8 cellular contexts compared by ENCODE assay signal in genomic region chr9:112750111-112750766, GRCh38. TPM values are rescaled to one million over a fixed set of nuclear protein-coding genes. Genes with fewer than 3 reads are reported as not detected.
DNase-seq lines count a peak whose midpoint lies in the region; ATAC-seq and TF ChIP-seq lines count a peak whose summit lies in the region.

A gene with protein sequence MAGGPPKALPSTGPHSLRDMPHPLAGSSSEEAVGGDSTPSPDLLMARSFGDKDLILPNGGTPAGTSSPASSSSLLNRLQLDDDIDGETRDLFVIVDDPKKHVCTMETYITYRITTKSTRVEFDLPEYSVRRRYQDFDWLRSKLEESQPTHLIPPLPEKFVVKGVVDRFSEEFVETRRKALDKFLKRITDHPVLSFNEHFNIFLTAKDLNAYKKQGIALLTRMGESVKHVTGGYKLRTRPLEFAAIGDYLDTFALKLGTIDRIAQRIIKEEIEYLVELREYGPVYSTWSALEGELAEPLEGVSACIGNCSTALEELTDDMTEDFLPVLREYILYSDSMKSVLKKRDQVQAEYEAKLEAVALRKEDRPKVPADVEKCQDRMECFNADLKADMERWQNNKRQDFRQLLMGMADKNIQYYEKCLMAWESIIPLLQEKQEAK (plus strand): TSS chr9:112750760. CDS start chr9:112751002, 242 bp downstream.

- H3K4me1 ChIP-seq in OCI-LY7 (ENCODE audit: insufficient read depth, low read length, poor library complexity, severe bottlenecking) (peaks cover 35% of the 10 kb centered on the region), mucosa of rectum (ENCODE audit: control insufficient read depth in 2 of 2, insufficient read depth in 2 of 2, low read length in 2 of 2) (peaks cover 25 to 33% of the 10 kb centered on the region in 2 donors)

- peak within 1 kb of the TSS; percentile 29 for H3K27ac ChIP-seq in OCI-LY7 (ENCODE audit: low read depth, low read length, poor library complexity, severe bottlenecking)
- peak within 1 kb of the TSS; percentile 77 to 89 for H3K27ac ChIP-seq in mucosa of rectum (ENCODE audit: low read depth in 2 of 2, low read length in 2 of 2)

- peak within 1 kb of the TSS; percentile 90 for H3K4me2 ChIP-seq in OCI-LY7 (ENCODE audit: low read length)

- H3K9ac ChIP-seq in mucosa of rectum (ENCODE audit: low read depth in 1 of 2, low read length in 2 of 2) = peak within 1 kb of the TSS; percentile 87 to 91

- H3K9me2 ChIP-seq in OCI-LY7 (ENCODE audit: insufficient read depth, low read length) = no peaks in the 10 kb centered on the region

- no peaks in the 10 kb centered on the region for H4K20me1 ChIP-seq in OCI-LY7 (ENCODE audit: insufficient read depth, low read length)

- TSS peak; percentile 86 for BruUV-seq in OCI-LY7 (replicated peaks; lab: Mats Ljungman, UMichigan)

- no peak for TF ChIP-seq CTCF in OCI-LY7 (conservative IDR thresholded peaks at IDR 0.05; ENCODE audit: low read length)

- H2AFZ ChIP-seq in OCI-LY7 (ENCODE audit: low read length) = peak within 1 kb of the TSS; percentile 75

- TF ChIP-seq POLR2A in erythroblast (IDR thresholded peaks at IDR 0.05; ENCODE audit: low read length) = peak; percentile 78

- H3K4me3 ChIP-seq in OCI-LY7 (ENCODE audit: low read depth, low read length, poor library complexity, severe bottlenecking) (peak within 1 kb of the TSS; percentile 99), mucosa of rectum (ENCODE audit: low read length in 2 of 2) (peak within 1 kb of the TSS; percentile 92 to 93)

- H3K27me3 ChIP-seq in mucosa of rectum (ENCODE audit: control insufficient read depth in 2 of 2, insufficient read depth in 2 of 2, low read length in 2 of 2) = no peaks in the 10 kb centered on the region

- DNase-seq in D341Med (ENCODE audit: low spot score) (peak; percentile 98), HT1080 (ENCODE audit: low read depth) (peak; percentile 91), OCI-LY7 (ENCODE audit: low spot score) (peak; percentile 86), erythroblast (lab: John Stamatoyannopoulos, UW) (peak; percentile 92 to 95)
- DNase-seq in activated T-cell treated with anti-CD3 and anti-CD28 coated beads, Interleukin-2, amount 50 U/mL, for 24 hours = peak; percentile 83
- peak; percentile 28 to 60 for DNase-seq in stimulated activated CD8-positive, alpha-beta memory T cell treated with anti-CD3 and anti-CD28 coated beads, Interleukin-4, amount 100 ng/mL, for 4 hours (ENCODE audit: low read depth in 2 of 2, low spot score in 1 of 2)

- intact Hi-C loops in OCI-LY7 (cut with micrococcal nuclease; ENCODE audit: unreplicated experiment) = loop anchor here (1.0 to 10.0 kb wide), 4 partner anchors 25 to 1265 kb away; partner anchors contain the start of genes ECPAS and UGCG

- no peaks in the 10 kb centered on the region for H3K36me3 ChIP-seq in OCI-LY7 (ENCODE audit: insufficient read depth, low read length)
- no peaks in the 10 kb centered on the region for H3K36me3 ChIP-seq in mucosa of rectum (ENCODE audit: control insufficient read depth in 2 of 2, insufficient read depth in 2 of 2, low read length in 2 of 2)

- peak; percentile 69 for ATAC-seq in GM21367 (IDR thresholded peaks at IDR 0.05; ENCODE audit: unreplicated experiment)

- CTCF ChIA-PET in OCI-LY7 (lab: Charles Lee; ENCODE audit: unreplicated experiment) = no interaction called here

- POLR2A ChIA-PET in OCI-LY7 (lab: Charles Lee) = interaction anchor here (1.2 to 3.0 kb wide), 4 partner anchors 10 to 33 kb away, joined by 4 to 17 read pairs (median 8); partner anchors contain the start of gene INIP

- H3K79me2 ChIP-seq in OCI-LY7 (ENCODE audit: insufficient read depth, low read depth, low read length) = peaks cover 8% of the 10 kb centered on the region; the same call in 1 of the 2 replicates

- peaks cover 2% of the 10 kb centered on the region for H3K36me3 Mint-ChIP-seq in activated T-cell treated with anti-CD3 and anti-CD28 coated beads, Interleukin-2, amount 50 U/mL, for 24 hours (ENCODE audit: low read depth)

- peak within 1 kb of the TSS; percentile 92 for H3K27ac Mint-ChIP-seq in activated T-cell treated with anti-CD3 and anti-CD28 coated beads, Interleukin-2, amount 50 U/mL, for 24 hours

- H3K9me3 ChIP-seq in OCI-LY7 (ENCODE audit: low read length) (no peaks in the 10 kb centered on the region), mucosa of rectum (ENCODE audit: control insufficient read depth in 2 of 2, low read length in 2 of 2) (no peaks in the 10 kb centered on the region)

- H3K27me3 Mint-ChIP-seq in activated T-cell treated with anti-CD3 and anti-CD28 coated beads, Interleukin-2, amount 50 U/mL, for 24 hours = no peaks in the 10 kb centered on the region

- no peaks in the 10 kb centered on the region for H3K9me3 Mint-ChIP-seq in activated T-cell treated with anti-CD3 and anti-CD28 coated beads, Interleukin-2, amount 50 U/mL, for 24 hours

- peaks cover 72% of the 10 kb centered on the region for H3K4me1 Mint-ChIP-seq in activated T-cell treated with anti-CD3 and anti-CD28 coated beads, Interleukin-2, amount 50 U/mL, for 24 hours (ENCODE audit: low read depth)

- peak within 1 kb of the TSS; percentile 81 for H3K4me3 Mint-ChIP-seq in activated T-cell treated with anti-CD3 and anti-CD28 coated beads, Interleukin-2, amount 50 U/mL, for 24 hours

RNA-seq across cellular contexts. Expression of the gene that starts here (rescaled TPM):
- 7.7 and 8.1 TPM in 2 replicates for total RNA-seq in HT1080 (2014; rRNA removed; shearing (Covaris generic))
- polyA plus RNA-seq in HT1080 (2015; cell fraction: cytosol; rRNA removed) = 4.5 and 5.6 TPM in 2 replicates
- 6.3 and 7.5 TPM in 2 replicates for polyA plus RNA-seq in HT1080 (2015; cell fraction: nucleus; rRNA removed)
- total RNA-seq in OCI-LY7 (2014; rRNA removed; shearing (Covaris generic)) = 14.2 and 19.8 TPM in 2 replicates
- 13.5 and 17.1 TPM in 2 replicates for total RNA-seq in OCI-LY7 (2022)

Comparison
In these comparisons a context has a peak if more than half of its experiments do, and no peak if none do; other contexts are left out.
1. Peak in every context shown above with its lines: DNase-seq, ATAC-seq, H3K4me3 ChIP-seq and H3K27ac ChIP-seq.
2. DNase-seq: peak in every context shown above with its lines; median percentile 98 in D341Med; 94 in erythroblast; 91 in HT1080; 86 in OCI-LY7; 83 in activated T-cell treated with anti-CD3 and anti-CD28 coated beads, Interleukin-2, amount 50 U/mL, for 24 hours; 44 in stimulated activated CD8-positive, alpha-beta memory T cell treated with anti-CD3 and anti-CD28 coated beads, Interleukin-4, amount 100 ng/mL, for 4 hours.